1 cellular context compared by ENCODE assay signal in the genomic region with DNA sequence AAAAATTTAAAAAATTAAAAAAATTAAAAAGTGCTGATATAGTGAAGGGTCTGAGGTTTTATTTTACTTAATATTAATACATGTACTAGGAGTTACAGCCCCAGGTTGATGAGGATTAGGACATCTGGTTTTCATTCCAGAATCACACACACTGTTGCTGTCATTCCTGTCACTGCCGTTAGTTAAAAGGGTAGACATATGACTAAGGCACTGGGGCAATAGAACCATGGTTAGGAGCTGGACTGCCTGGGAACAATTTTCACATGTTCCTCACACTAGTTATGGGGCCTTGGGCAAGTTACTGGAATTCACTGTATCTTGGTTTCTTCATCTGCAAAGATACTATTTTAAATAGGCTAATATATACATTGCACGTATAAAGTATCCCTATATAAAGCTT.
TF ChIP-seq lines count a peak whose summit lies in the region.

No MANE protein-coding gene starts in this region.

TF ChIP-seq in SK-N-SH treated with all-trans-retinoic acid at 6 μM for 48 hours, 23 proteins besides CTCF, POLR2A, EP300 and RAD21 (continued from another document):
- TF ChIP-seq, protein P1, sequence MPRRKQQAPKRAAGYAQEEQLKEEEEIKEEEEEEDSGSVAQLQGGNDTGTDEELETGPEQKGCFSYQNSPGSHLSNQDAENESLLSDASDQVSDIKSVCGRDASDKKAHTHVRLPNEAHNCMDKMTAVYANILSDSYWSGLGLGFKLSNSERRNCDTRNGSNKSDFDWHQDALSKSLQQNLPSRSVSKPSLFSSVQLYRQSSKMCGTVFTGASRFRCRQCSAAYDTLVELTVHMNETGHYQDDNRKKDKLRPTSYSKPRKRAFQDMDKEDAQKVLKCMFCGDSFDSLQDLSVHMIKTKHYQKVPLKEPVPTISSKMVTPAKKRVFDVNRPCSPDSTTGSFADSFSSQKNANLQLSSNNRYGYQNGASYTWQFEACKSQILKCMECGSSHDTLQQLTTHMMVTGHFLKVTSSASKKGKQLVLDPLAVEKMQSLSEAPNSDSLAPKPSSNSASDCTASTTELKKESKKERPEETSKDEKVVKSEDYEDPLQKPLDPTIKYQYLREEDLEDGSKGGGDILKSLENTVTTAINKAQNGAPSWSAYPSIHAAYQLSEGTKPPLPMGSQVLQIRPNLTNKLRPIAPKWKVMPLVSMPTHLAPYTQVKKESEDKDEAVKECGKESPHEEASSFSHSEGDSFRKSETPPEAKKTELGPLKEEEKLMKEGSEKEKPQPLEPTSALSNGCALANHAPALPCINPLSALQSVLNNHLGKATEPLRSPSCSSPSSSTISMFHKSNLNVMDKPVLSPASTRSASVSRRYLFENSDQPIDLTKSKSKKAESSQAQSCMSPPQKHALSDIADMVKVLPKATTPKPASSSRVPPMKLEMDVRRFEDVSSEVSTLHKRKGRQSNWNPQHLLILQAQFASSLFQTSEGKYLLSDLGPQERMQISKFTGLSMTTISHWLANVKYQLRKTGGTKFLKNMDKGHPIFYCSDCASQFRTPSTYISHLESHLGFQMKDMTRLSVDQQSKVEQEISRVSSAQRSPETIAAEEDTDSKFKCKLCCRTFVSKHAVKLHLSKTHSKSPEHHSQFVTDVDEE (CRISPR knock-in tag; IDR thresholded peaks at IDR 0.05): no peak
- TF ChIP-seq ZNF70 (CRISPR knock-in tag; IDR thresholded peaks at IDR 0.05) (no peak), ZNF8 (CRISPR knock-in tag; IDR thresholded peaks at IDR 0.05) (no peak)
